Comparison of ENCODE assay signal across 10 cellular contexts in genomic region chr2:145007673-145008263, GRCh38.
DNase-seq lines count a peak whose midpoint lies in the region; ATAC-seq and TF ChIP-seq lines count a peak whose summit lies in the region.
"Had no signal": no experiment of that assay in that cellular context is flagged by ENCODE, and none has a peak within 500 bp of the region (broad histone marks: within the 10 kb centered on the region; RNA-seq: fewer than 3 reads in every experiment).

No MANE protein-coding gene starts in this region.

- H3K4me3 ChIP-seq in fibroblast of mammary gland (ENCODE audit: control insufficient read depth, low read depth, low read length) = no peak overlapping the region

- DNase-seq in Ammon's horn (ENCODE audit: low spot score) (peak; percentile 13), RPMI7951 (ENCODE audit: low read depth) (peak; percentile 91), fibroblast of mammary gland (ENCODE audit: low read depth) (peak; percentile 89), posterior vena cava (ENCODE audit: low spot score) (peak; percentile 80), SIG-M5 treated with dmso at 0.1 percent for 504 hours (lab: John Stamatoyannopoulos, UW; ENCODE audit: unreplicated experiment) (no peak), D341Med (ENCODE audit: low spot score) (no peak)
- no peak for DNase-seq in activated CD8-positive, alpha-beta memory T cell treated with anti-CD3 and anti-CD28 coated beads, Interleukin-2, amount 50 U/mL, for 48 hours
- DNase-seq: activated CD4-positive, alpha-beta T cell treated with anti-CD3 and anti-CD28 coated beads for 4 hours; MM.1S had no signal

- ATAC-seq in HG03565 (IDR thresholded peaks at IDR 0.05; ENCODE audit: unreplicated experiment) = no peak

- TF ChIP-seq CTCF in fibroblast of mammary gland (conservative IDR thresholded peaks at IDR 0.05; ENCODE audit: control insufficient read depth, insufficient read depth, low read depth, low read length) = no peak

- intact Hi-C loops in posterior vena cava (cut with DNase I) = no loop called here

Comparison
In these comparisons a context has a peak if more than half of its experiments do, and no peak if none do; other contexts are left out.
1. DNase-seq: peak in Ammon's horn (single experiment), RPMI7951 (single experiment), fibroblast of mammary gland (single experiment) and posterior vena cava (single experiment); none in SIG-M5 treated with dmso at 0.1 percent for 504 hours (single experiment), D341Med (single experiment) and activated CD8-positive, alpha-beta memory T cell treated with anti-CD3 and anti-CD28 coated beads, Interleukin-2, amount 50 U/mL, for 48 hours (single experiment).